ENCODE assay signal across 26 cellular contexts in the genomic region with DNA sequence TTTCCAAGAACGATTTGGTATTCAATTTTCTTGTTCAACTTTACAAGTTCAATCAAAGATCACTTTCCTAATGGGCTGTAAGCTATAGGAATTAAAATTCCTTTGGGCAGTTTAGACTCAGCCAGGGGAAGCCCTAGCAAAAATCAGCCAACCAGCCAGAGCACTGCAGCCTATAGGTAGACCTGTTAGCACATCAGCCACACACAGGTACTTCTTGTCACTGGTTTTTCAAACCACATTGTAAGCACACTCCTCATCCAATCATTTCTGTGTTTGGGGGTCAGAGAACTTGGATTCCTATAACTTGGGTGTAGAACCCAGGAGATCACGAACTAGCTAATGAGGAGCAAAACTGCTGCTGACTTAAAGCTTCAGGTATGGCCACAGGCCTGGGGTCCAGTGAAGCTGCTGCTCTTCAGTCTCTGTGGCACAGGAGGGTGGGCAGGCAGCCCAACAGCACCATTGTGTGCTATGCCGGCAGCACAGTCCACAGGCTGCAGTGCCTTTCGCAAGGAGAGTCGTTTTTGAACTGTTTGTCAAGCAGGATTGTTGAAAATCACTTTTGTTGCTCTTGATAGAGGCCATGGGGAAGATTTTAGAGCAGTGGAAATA.
"Had no signal": no experiment of that assay in that cellular context is flagged by ENCODE, and none has a peak within 500 bp of the region (broad histone marks: within the 10 kb centered on the region; RNA-seq: fewer than 3 reads in every experiment).

No MANE protein-coding gene starts in this region.

- H3K4me1 Mint-ChIP-seq: central memory CD8-positive, alpha-beta T cell had no signal

- H3K27ac Mint-ChIP-seq: activated CD4-positive, alpha-beta memory T cell treated with anti-CD3 and anti-CD28 coated beads, Interleukin-2, amount 10 ng/mL, durations not matched to agents 7 days and 5 days; activated CD4-positive, alpha-beta T cell treated with anti-CD3 and anti-CD28 coated beads, Interleukin-2, amount 10 ng/mL, durations not matched to agents 7 days and 5 days; activated naive CD4-positive, alpha-beta T cell treated with anti-CD3 and anti-CD28 coated beads, Interleukin-2, amount 10 ng/mL, durations not matched to agents 7 days and 5 days; activated naive CD4-positive, alpha-beta T cell treated with anti-CD3 and anti-CD28 coated beads, Interleukin-2, amount 50 U/mL, for 72 hours; activated naive CD8-positive, alpha-beta T cell treated with anti-CD3 and anti-CD28 coated beads, Interleukin-2, amount 10 ng/mL, durations not matched to agents 7 days and 5 days; activated T-cell treated with anti-CD3 and anti-CD28 coated beads, Interleukin-2, amount 50 U/mL, for 24 hours; activated T-cell treated with anti-CD3 and anti-CD28 coated beads, Interleukin-2, amount 50 U/mL, for 72 hours; dendritic cell treated with granulocyte-macrophage colony-stimulating factor and Interleukin-4, amounts not matched to agents 40 ng/mL and 50 ng/mL, for 4 days had no signal

- H3K4me3 ChIP-seq: ascending aorta, coronary artery, dorsolateral prefrontal cortex, esophagus muscularis mucosa, gastrocnemius medialis had no signal

- H3K27me3 ChIP-seq: ascending aorta, brain microvascular endothelial cell, dorsolateral prefrontal cortex, esophagus muscularis mucosa, foreskin keratinocyte, gastrocnemius medialis had no signal

- H3K27ac ChIP-seq: ascending aorta, brain microvascular endothelial cell, coronary artery, dorsolateral prefrontal cortex, esophagus muscularis mucosa, foreskin keratinocyte, gastrocnemius medialis had no signal

- H3K4me1 ChIP-seq: ascending aorta, esophagus muscularis mucosa, gastrocnemius medialis had no signal

- H3K4me3 Mint-ChIP-seq: activated CD4-positive, alpha-beta memory T cell treated with anti-CD3 and anti-CD28 coated beads, Interleukin-2, amount 10 ng/mL, durations not matched to agents 7 days and 5 days; activated CD4-positive, alpha-beta T cell treated with anti-CD3 and anti-CD28 coated beads, Interleukin-2, amount 10 ng/mL, durations not matched to agents 7 days and 5 days; activated naive CD4-positive, alpha-beta T cell treated with anti-CD3 and anti-CD28 coated beads, Interleukin-2, amount 10 ng/mL, durations not matched to agents 7 days and 5 days; activated naive CD8-positive, alpha-beta T cell treated with anti-CD3 and anti-CD28 coated beads, Interleukin-2, amount 10 ng/mL, durations not matched to agents 7 days and 5 days; activated T-cell treated with anti-CD3 and anti-CD28 coated beads, Interleukin-2, amount 50 U/mL, for 24 hours; activated T-cell treated with anti-CD3 and anti-CD28 coated beads, Interleukin-2, amount 50 U/mL, for 72 hours; central memory CD8-positive, alpha-beta T cell; dendritic cell treated with granulocyte-macrophage colony-stimulating factor and Interleukin-4, amounts not matched to agents 40 ng/mL and 50 ng/mL, for 4 days had no signal

- DNase-seq: activated CD4-positive, alpha-beta memory T cell treated with anti-CD3 and anti-CD28 coated beads, Interleukin-2, amount 10 ng/mL, durations not matched to agents 7 days and 5 days; activated CD4-positive, alpha-beta T cell treated with anti-CD3 and anti-CD28 coated beads for 1 hour; activated CD4-positive, alpha-beta T cell treated with anti-CD3 and anti-CD28 coated beads for 4 hours; activated CD4-positive, alpha-beta T cell treated with anti-CD3 and anti-CD28 coated beads, Interleukin-2, amount 10 ng/mL, durations not matched to agents 7 days and 5 days; activated CD4-positive, alpha-beta T cell treated with anti-CD3 and anti-CD28 coated beads, Interleukin-2, amount 50 U/mL, for 4 hours; activated CD8-positive, alpha-beta memory T cell treated with anti-CD3 and anti-CD28 coated beads, Interleukin-2, amount 50 U/mL, for 48 hours; activated gamma-delta T cell; activated naive CD4-positive, alpha-beta T cell; activated naive CD4-positive, alpha-beta T cell treated with anti-CD3 and anti-CD28 coated beads, Interleukin-2, amount 10 ng/mL, durations not matched to agents 7 days and 5 days; activated naive CD8-positive, alpha-beta T cell treated with anti-CD3 and anti-CD28 coated beads, Interleukin-2, amount 10 ng/mL, durations not matched to agents 7 days and 5 days; activated T-cell treated with anti-CD3 and anti-CD28 coated beads for 4 hours; activated T-cell treated with anti-CD3 and anti-CD28 coated beads, Interleukin-2, amount 50 U/mL, for 24 hours; activated T-cell treated with anti-CD3 and anti-CD28 coated beads, Interleukin-2, amount 50 U/mL, for 72 hours; brain microvascular endothelial cell; dorsolateral prefrontal cortex; effector memory CD4-positive, alpha-beta T cell; erythroblast; foreskin keratinocyte; gastrocnemius medialis; T-helper 2 cell had no signal

- ATAC-seq: activated naive CD4-positive, alpha-beta T cell treated with anti-CD3 and anti-CD28 coated beads, Interleukin-2, amount 50 U/mL, for 72 hours; activated T-cell treated with anti-CD3 and anti-CD28 coated beads, Interleukin-2, amount 50 U/mL, for 72 hours; foreskin keratinocyte; gastrocnemius medialis had no signal

- H3K9me3 Mint-ChIP-seq: activated CD4-positive, alpha-beta memory T cell treated with anti-CD3 and anti-CD28 coated beads, Interleukin-2, amount 10 ng/mL, durations not matched to agents 7 days and 5 days; activated CD4-positive, alpha-beta T cell treated with anti-CD3 and anti-CD28 coated beads, Interleukin-2, amount 10 ng/mL, durations not matched to agents 7 days and 5 days; activated naive CD4-positive, alpha-beta T cell treated with anti-CD3 and anti-CD28 coated beads, Interleukin-2, amount 10 ng/mL, durations not matched to agents 7 days and 5 days; activated naive CD4-positive, alpha-beta T cell treated with anti-CD3 and anti-CD28 coated beads, Interleukin-2, amount 50 U/mL, for 72 hours; activated naive CD8-positive, alpha-beta T cell treated with anti-CD3 and anti-CD28 coated beads, Interleukin-2, amount 10 ng/mL, durations not matched to agents 7 days and 5 days; activated T-cell treated with anti-CD3 and anti-CD28 coated beads, Interleukin-2, amount 50 U/mL, for 24 hours; activated T-cell treated with anti-CD3 and anti-CD28 coated beads, Interleukin-2, amount 50 U/mL, for 72 hours; central memory CD8-positive, alpha-beta T cell; dendritic cell treated with granulocyte-macrophage colony-stimulating factor and Interleukin-4, amounts not matched to agents 40 ng/mL and 50 ng/mL, for 4 days had no signal

- H3K27me3 Mint-ChIP-seq: activated CD4-positive, alpha-beta memory T cell treated with anti-CD3 and anti-CD28 coated beads, Interleukin-2, amount 10 ng/mL, durations not matched to agents 7 days and 5 days; activated CD4-positive, alpha-beta T cell treated with anti-CD3 and anti-CD28 coated beads, Interleukin-2, amount 10 ng/mL, durations not matched to agents 7 days and 5 days; activated naive CD4-positive, alpha-beta T cell treated with anti-CD3 and anti-CD28 coated beads, Interleukin-2, amount 10 ng/mL, durations not matched to agents 7 days and 5 days; activated naive CD8-positive, alpha-beta T cell treated with anti-CD3 and anti-CD28 coated beads, Interleukin-2, amount 10 ng/mL, durations not matched to agents 7 days and 5 days; activated T-cell treated with anti-CD3 and anti-CD28 coated beads, Interleukin-2, amount 50 U/mL, for 24 hours; central memory CD8-positive, alpha-beta T cell; dendritic cell treated with granulocyte-macrophage colony-stimulating factor and Interleukin-4, amounts not matched to agents 40 ng/mL and 50 ng/mL, for 4 days had no signal

- H3K9me3 ChIP-seq: ascending aorta, esophagus muscularis mucosa, gastrocnemius medialis had no signal
